Comparison of ENCODE assay signal across 8 cellular contexts in genomic region chr18:57881818-57882413, GRCh38.
DNase-seq lines count a peak whose midpoint lies in the region; ATAC-seq and TF ChIP-seq lines count a peak whose summit lies in the region.

No MANE protein-coding gene starts in this region.

- ATAC-seq in GM19035 (IDR thresholded peaks at IDR 0.05; ENCODE audit: unreplicated experiment) (peak; percentile 92), mucosa of descending colon (peak; percentile 98)

- intact Hi-C loops in mucosa of descending colon (cut with DNase I, micrococcal nuclease) = loop anchor here (5.0 to 10.0 kb wide), 2 partner anchors 235 to 243 kb away; no protein-coding TSS in a partner anchor

- no peaks in the 10 kb centered on the region for H3K36me3 Mint-ChIP-seq in endothelial cell (ENCODE audit: low read depth, unreplicated experiment)

- H3K9me3 ChIP-seq in mucosa of descending colon = peaks cover 11% of the 10 kb centered on the region

- no peaks in the 10 kb centered on the region for H3K36me3 ChIP-seq in mucosa of descending colon (ENCODE audit: low read depth)

- H3K9me3 Mint-ChIP-seq in endothelial cell (ENCODE audit: unreplicated experiment) = no peaks in the 10 kb centered on the region

- H3K4me1 ChIP-seq in mucosa of descending colon (ENCODE audit: low read depth) = no peaks in the 10 kb centered on the region

- no peaks in the 10 kb centered on the region for H3K4me1 Mint-ChIP-seq in endothelial cell (ENCODE audit: unreplicated experiment)

- no peak overlapping the region for H3K4me3 Mint-ChIP-seq in endothelial cell (ENCODE audit: unreplicated experiment)

- peaks cover 1% of the 10 kb centered on the region for H3K27me3 Mint-ChIP-seq in endothelial cell (ENCODE audit: unreplicated experiment)

- DNase-seq in Ammon's horn (ENCODE audit: low spot score) (peak; percentile 94), HS-5 (ENCODE audit: low read depth) (peak; percentile 41), NOMO-1 (lab: John Stamatoyannopoulos, UW; ENCODE audit: unreplicated experiment in 2 of 2) (peak; percentile 27 to 77), endothelial cell (ENCODE audit: low spot score) (peak; percentile 67), mucosa of descending colon (peak in 2 of 3 donors; percentile 68 to 72)
- peak; percentile 6 to 17 (median 12) for DNase-seq in activated CD8-positive, alpha-beta memory T cell treated with anti-CD3 and anti-CD28 coated beads for 48 hours (ENCODE audit: low read depth in 2 of 3, low spot score in 2 of 3)
- DNase-seq in stimulated activated CD8-positive, alpha-beta memory T cell treated with anti-CD3 and anti-CD28 coated beads, Interleukin-7, amount 100 ng/mL, for 4 hours (ENCODE audit: low read depth in 2 of 2) = peak; percentile 12 to 36

- TF ChIP-seq CTCF in endothelial cell (IDR thresholded peaks at IDR 0.05; ENCODE audit: unreplicated experiment) (peak; percentile 81), mucosa of descending colon (IDR thresholded peaks at IDR 0.05) (peak; percentile 83)

- no peak overlapping the region for H3K4me3 ChIP-seq in mucosa of descending colon

- no peak overlapping the region for H3K27ac Mint-ChIP-seq in endothelial cell (ENCODE audit: unreplicated experiment)

Comparison
In these comparisons a context has a peak if more than half of its experiments do, and no peak if none do; other contexts are left out.
1. DNase-seq: peak in every context shown above with its lines; median percentile 94 in Ammon's horn; 70 in mucosa of descending colon; 67 in endothelial cell; 52 in NOMO-1; 41 in HS-5; 24 in stimulated activated CD8-positive, alpha-beta memory T cell treated with anti-CD3 and anti-CD28 coated beads, Interleukin-7, amount 100 ng/mL, for 4 hours; 12 in activated CD8-positive, alpha-beta memory T cell treated with anti-CD3 and anti-CD28 coated beads for 48 hours.